In the genomic region with DNA sequence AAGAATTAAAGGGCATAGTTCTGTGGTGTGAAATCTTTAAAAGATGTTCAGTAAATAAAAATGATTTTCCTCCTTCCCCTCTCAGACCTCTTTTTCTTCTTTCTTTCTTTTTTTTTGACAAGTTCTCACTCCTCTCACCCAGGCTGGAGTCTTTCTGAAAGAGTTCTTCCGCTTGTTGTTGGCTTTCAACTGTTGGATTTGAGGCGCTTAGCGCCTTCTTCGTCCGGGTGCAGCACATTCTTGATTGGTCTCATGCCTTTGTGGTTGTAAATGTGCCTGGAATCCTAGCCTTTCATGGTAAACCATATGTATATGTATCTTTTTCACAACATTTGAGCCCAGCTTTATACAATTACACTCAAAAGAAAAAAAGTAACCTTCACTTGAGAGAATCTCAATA, we compare ENCODE assay signal across 8 cellular contexts. TPM values are rescaled to one million over a fixed set of nuclear protein-coding genes. Genes with fewer than 3 reads are reported as not detected.
A peak's percentile ranks its signal among the peaks of the same experiment; 100 is the strongest.
DNase-seq lines count a peak whose midpoint lies in the region; ATAC-seq and TF ChIP-seq lines count a peak whose summit lies in the region.

No MANE protein-coding gene starts in this region.

- H3K4me3 ChIP-seq in WERI-Rb-1 (ENCODE audit: low read depth, low read length) = peak overlapping the region; percentile 77
- H3K4me3 ChIP-seq in iPS-18a (ENCODE audit: low read length) = peak overlapping the region; percentile 75
- peak overlapping the region; percentile 93 to 99 (median 97) for H3K4me3 ChIP-seq in subcutaneous abdominal adipose tissue (ENCODE audit: low read depth in 1 of 5, low read length in 5 of 5)

- no peaks in the 10 kb centered on the region for H3K9me3 ChIP-seq in WERI-Rb-1 (ENCODE audit: severe bottlenecking)
- H3K9me3 ChIP-seq in iPS-18a (ENCODE audit: control insufficient read depth, low read depth, low read length) = no peaks in the 10 kb centered on the region
- H3K9me3 ChIP-seq in subcutaneous abdominal adipose tissue (ENCODE audit: control insufficient read depth in 5 of 5, low read length in 5 of 5) = no peaks in the 10 kb centered on the region

- H3K36me3 ChIP-seq in WERI-Rb-1 (no peaks in the 10 kb centered on the region), iPS-18a (ENCODE audit: control insufficient read depth, low read depth, low read length) (peaks cover 17% of the 10 kb centered on the region), subcutaneous abdominal adipose tissue (ENCODE audit: control insufficient read depth in 5 of 5, insufficient read depth in 5 of 5, low read length in 5 of 5) (peaks cover 0 to 7% (median 2%) of the 10 kb centered on the region in 5 donors)

- H3K27me3 ChIP-seq in WERI-Rb-1 (ENCODE audit: insufficient read depth, low read depth, severe bottlenecking) (no peaks in the 10 kb centered on the region), iPS-18a (ENCODE audit: control insufficient read depth, insufficient read depth, low read length) (no peaks in the 10 kb centered on the region), subcutaneous abdominal adipose tissue (ENCODE audit: control insufficient read depth in 5 of 5, insufficient read depth in 4 of 5, low read length in 5 of 5) (no peaks in the 10 kb centered on the region)

- intact Hi-C loops in activated CD4-positive, alpha-beta T cell treated with anti-CD3 and anti-CD28 coated beads, Interleukin-2, amount 10 ng/mL, durations not matched to agents 24 days and 14 days (cut with micrococcal nuclease) = loop anchor here (1.0 to 2.0 kb wide), 7 partner anchors 85 to 427 kb away; a partner anchor contains a TSS

- H3K27ac ChIP-seq in WERI-Rb-1 (no peak overlapping the region), iPS-18a (ENCODE audit: low read length) (peak overlapping the region; percentile 7), subcutaneous abdominal adipose tissue (ENCODE audit: low read depth, low read length) (no peak overlapping the region)

- peak overlapping the region; percentile 97 for H3K27ac Mint-ChIP-seq in activated CD4-positive, alpha-beta T cell treated with anti-CD3 and anti-CD28 coated beads, Interleukin-2, amount 10 ng/mL, durations not matched to agents 24 days and 14 days

- peak; percentile 73 for DNase-seq in activated CD4-positive, alpha-beta T cell treated with anti-CD3 and anti-CD28 coated beads, Interleukin-2, amount 10 ng/mL, durations not matched to agents 24 days and 14 days
- no peak for DNase-seq in activated CD4-positive, alpha-beta T cell treated with anti-CD3 and anti-CD28 coated beads, Interleukin-2, amount 50 U/mL, for 1 hour
- DNase-seq in WERI-Rb-1 = no peak
- no peak for DNase-seq in HK-2 (ENCODE audit: unreplicated experiment)
- no peak for DNase-seq in NCI-H2107 (lab: John Stamatoyannopoulos, UW)

- peaks cover 42% of the 10 kb centered on the region for H3K36me3 Mint-ChIP-seq in activated CD4-positive, alpha-beta T cell treated with anti-CD3 and anti-CD28 coated beads, Interleukin-2, amount 10 ng/mL, durations not matched to agents 24 days and 14 days (ENCODE audit: low read depth)

- no peak for TF ChIP-seq CTCF in WERI-Rb-1 (IDR thresholded peaks at IDR 0.05; ENCODE audit: low read depth, low read length)

- no peaks in the 10 kb centered on the region for H3K9me3 Mint-ChIP-seq in activated CD4-positive, alpha-beta T cell treated with anti-CD3 and anti-CD28 coated beads, Interleukin-2, amount 10 ng/mL, durations not matched to agents 24 days and 14 days

- peaks cover 48% of the 10 kb centered on the region for H3K4me1 Mint-ChIP-seq in activated CD4-positive, alpha-beta T cell treated with anti-CD3 and anti-CD28 coated beads, Interleukin-2, amount 10 ng/mL, durations not matched to agents 24 days and 14 days

- no peaks in the 10 kb centered on the region for H3K4me1 ChIP-seq in iPS-18a (ENCODE audit: control insufficient read depth, low read depth, low read length)
- peaks cover 0 to 17% (median 15%) of the 10 kb centered on the region in 5 donors for H3K4me1 ChIP-seq in subcutaneous abdominal adipose tissue (ENCODE audit: control insufficient read depth in 5 of 5, insufficient read depth in 5 of 5, low read length in 5 of 5)

- no peaks in the 10 kb centered on the region for H3K27me3 Mint-ChIP-seq in activated CD4-positive, alpha-beta T cell treated with anti-CD3 and anti-CD28 coated beads, Interleukin-2, amount 10 ng/mL, durations not matched to agents 24 days and 14 days

- H3K9ac ChIP-seq in iPS-18a (ENCODE audit: low read length) = peak overlapping the region; percentile 82
- H3K9ac ChIP-seq in subcutaneous abdominal adipose tissue (ENCODE audit: low read length in 5 of 5) = peak overlapping the region in 4 of 5 donors; percentile 93 to 97 (median 97)

- peak overlapping the region; percentile 99 for H3K4me3 Mint-ChIP-seq in activated CD4-positive, alpha-beta T cell treated with anti-CD3 and anti-CD28 coated beads, Interleukin-2, amount 10 ng/mL, durations not matched to agents 24 days and 14 days

- no peak for ATAC-seq in GM18517 (IDR thresholded peaks at IDR 0.05; ENCODE audit: unreplicated experiment)

RNA-seq across cellular contexts. Expression of a gene that starts 1.0 kb away (rescaled TPM):
- 9.3 and 10.3 TPM in 2 replicates for total RNA-seq in activated CD4-positive, alpha-beta T cell treated with anti-CD3 and anti-CD28 coated beads, Interleukin-2, amount 10 ng/mL, durations not matched to agents 24 days and 14 days
